ENCODE assay signal across 11 cellular contexts in genomic region chr14:93033039-93033982, GRCh38.
A peak's percentile ranks its signal among the peaks of the same experiment; 100 is the strongest.
DNase-seq lines count a peak whose midpoint lies in the region; ATAC-seq lines count a peak whose summit lies in the region.
"Had no signal": no experiment of that assay in that cellular context is flagged by ENCODE, and none has a peak within 500 bp of the region (broad histone marks: within the 10 kb centered on the region; RNA-seq: fewer than 3 reads in every experiment).

No MANE protein-coding gene starts in this region.

- H3K36me3 ChIP-seq in CD4-positive, CD25-positive, alpha-beta regulatory T cell (ENCODE audit: control insufficient read depth, insufficient read depth, low read length), result no peaks in the 10 kb centered on the region
- H3K36me3 ChIP-seq: cardiac muscle cell had no signal

- peaks cover 4% of the 10 kb centered on the region for H3K36me3 Mint-ChIP-seq in CD4-positive, CD25-positive, alpha-beta regulatory T cell
- H3K36me3 Mint-ChIP-seq in activated naive CD8-positive, alpha-beta T cell treated with anti-CD3 and anti-CD28 coated beads, Interleukin-2, amount 10 ng/mL, durations not matched to agents 7 days and 5 days, result peaks cover 3% of the 10 kb centered on the region
- no peaks in the 10 kb centered on the region for H3K36me3 Mint-ChIP-seq in naive B cell

- H3K27me3 ChIP-seq in CD4-positive, CD25-positive, alpha-beta regulatory T cell (ENCODE audit: control insufficient read depth, insufficient read depth, low read length), result no peaks in the 10 kb centered on the region
- H3K27me3 ChIP-seq: cardiac muscle cell had no signal

- H3K4me3 ChIP-seq in CD4-positive, CD25-positive, alpha-beta regulatory T cell (ENCODE audit: low read depth, low read length), result no peak overlapping the region
- H3K4me3 ChIP-seq: cardiac muscle cell had no signal

- no peak for ATAC-seq in CD4-positive, CD25-positive, alpha-beta regulatory T cell (ENCODE audit: low read depth in 2 of 2)
- ATAC-seq in GM21529 (IDR thresholded peaks at IDR 0.05; ENCODE audit: unreplicated experiment) (peak; percentile 3), naive B cell (ENCODE audit: low read depth in 2 of 2) (peak in 1 of 2 donors; percentile 10), HG02763 (IDR thresholded peaks at IDR 0.05; ENCODE audit: unreplicated experiment) (no peak), GM18870 (IDR thresholded peaks at IDR 0.05; ENCODE audit: unreplicated experiment) (no peak)
- ATAC-seq in activated naive CD8-positive, alpha-beta T cell treated with anti-CD3 and anti-CD28 coated beads, Interleukin-2, amount 10 ng/mL, durations not matched to agents 7 days and 5 days (ENCODE audit: low read depth), result peak; percentile 4

- no peak overlapping the region for H3K27ac ChIP-seq in CD4-positive, CD25-positive, alpha-beta regulatory T cell (ENCODE audit: insufficient read depth, low read length, poor library complexity, severe bottlenecking)
- H3K27ac ChIP-seq: cardiac muscle cell had no signal

- peaks cover 26% of the 10 kb centered on the region for H3K4me1 ChIP-seq in CD4-positive, CD25-positive, alpha-beta regulatory T cell (ENCODE audit: control insufficient read depth, insufficient read depth, low read length, poor library complexity, severe bottlenecking)

- H3K27ac Mint-ChIP-seq in CD4-positive, CD25-positive, alpha-beta regulatory T cell, result peak overlapping the region; percentile 58 to 94 (median 85)
- peak overlapping the region; percentile 94 for H3K27ac Mint-ChIP-seq in activated naive CD8-positive, alpha-beta T cell treated with anti-CD3 and anti-CD28 coated beads, Interleukin-2, amount 10 ng/mL, durations not matched to agents 7 days and 5 days
- H3K27ac Mint-ChIP-seq in naive B cell, result peak overlapping the region; percentile 38 to 96 (median 84)

- peaks cover 6 to 38% (median 21%) of the 10 kb centered on the region in 4 donors for H3K4me1 Mint-ChIP-seq in CD4-positive, CD25-positive, alpha-beta regulatory T cell
- peaks cover 35% of the 10 kb centered on the region for H3K4me1 Mint-ChIP-seq in activated naive CD8-positive, alpha-beta T cell treated with anti-CD3 and anti-CD28 coated beads, Interleukin-2, amount 10 ng/mL, durations not matched to agents 7 days and 5 days
- peaks cover 30 to 49% (median 31%) of the 10 kb centered on the region in 3 donors for H3K4me1 Mint-ChIP-seq in naive B cell

- no peak for DNase-seq in CD4-positive, CD25-positive, alpha-beta regulatory T cell
- no peak for DNase-seq in activated naive CD8-positive, alpha-beta T cell treated with anti-CD3 and anti-CD28 coated beads, Interleukin-2, amount 10 ng/mL, durations not matched to agents 7 days and 5 days
- DNase-seq in naive B cell (no peak), NCI-H1694 treated with DMSO at 0.1 percent for 48 hours (lab: John Stamatoyannopoulos, UW) (no peak), NCI-H187 (lab: John Stamatoyannopoulos, UW) (no peak)
- DNase-seq: stimulated activated CD4-positive, alpha-beta T cell treated with anti-CD3 and anti-CD28 coated beads, Interleukin-2, amount 100 ng/mL, for 48 hours; T1000 had no signal

- peak overlapping the region in 2 of 4 donors; percentile 29 to 77 for H3K4me3 Mint-ChIP-seq in CD4-positive, CD25-positive, alpha-beta regulatory T cell
- peak overlapping the region; percentile 80 for H3K4me3 Mint-ChIP-seq in activated naive CD8-positive, alpha-beta T cell treated with anti-CD3 and anti-CD28 coated beads, Interleukin-2, amount 10 ng/mL, durations not matched to agents 7 days and 5 days
- H3K4me3 Mint-ChIP-seq in naive B cell, result peak overlapping the region in 7 of 8 donors; percentile 23 to 88 (median 70)

- POLR2A ChIA-PET in activated naive CD8-positive, alpha-beta T cell treated with anti-CD3 and anti-CD28 coated beads, Interleukin-2, amount 10 ng/mL, durations not matched to agents 7 days and 5 days (lab: Charles Lee), result interaction anchor here (0.7 to 2.4 kb wide), 2 partner anchors 27 to 80 kb away, joined by 4 to 18 read pairs; no protein-coding TSS in a partner anchor

- no peaks in the 10 kb centered on the region for H3K27me3 Mint-ChIP-seq in CD4-positive, CD25-positive, alpha-beta regulatory T cell
- no peaks in the 10 kb centered on the region for H3K27me3 Mint-ChIP-seq in activated naive CD8-positive, alpha-beta T cell treated with anti-CD3 and anti-CD28 coated beads, Interleukin-2, amount 10 ng/mL, durations not matched to agents 7 days and 5 days
- H3K27me3 Mint-ChIP-seq in naive B cell, result no peaks in the 10 kb centered on the region

- H3K9me3 Mint-ChIP-seq in CD4-positive, CD25-positive, alpha-beta regulatory T cell, result no peaks in the 10 kb centered on the region
- no peaks in the 10 kb centered on the region for H3K9me3 Mint-ChIP-seq in activated naive CD8-positive, alpha-beta T cell treated with anti-CD3 and anti-CD28 coated beads, Interleukin-2, amount 10 ng/mL, durations not matched to agents 7 days and 5 days
- no peaks in the 10 kb centered on the region for H3K9me3 Mint-ChIP-seq in naive B cell

- H3K9me3 ChIP-seq in CD4-positive, CD25-positive, alpha-beta regulatory T cell (ENCODE audit: control insufficient read depth in 2 of 2, low read length in 2 of 2), result no peaks in the 10 kb centered on the region

Comparison
In these comparisons a context has a peak if more than half of its experiments do, and no peak if none do; other contexts are left out.
1. ATAC-seq: peak in GM21529 (single experiment) and activated naive CD8-positive, alpha-beta T cell treated with anti-CD3 and anti-CD28 coated beads, Interleukin-2, amount 10 ng/mL, durations not matched to agents 7 days and 5 days (single experiment); none in CD4-positive, CD25-positive, alpha-beta regulatory T cell (0 of 2), HG02763 (single experiment) and GM18870 (single experiment).
2. Peak in every context shown above with its lines, with median percentiles within 50 percentile points of each other: H3K27ac Mint-ChIP-seq.